16 cellular contexts compared by ENCODE assay signal in the genomic region with DNA sequence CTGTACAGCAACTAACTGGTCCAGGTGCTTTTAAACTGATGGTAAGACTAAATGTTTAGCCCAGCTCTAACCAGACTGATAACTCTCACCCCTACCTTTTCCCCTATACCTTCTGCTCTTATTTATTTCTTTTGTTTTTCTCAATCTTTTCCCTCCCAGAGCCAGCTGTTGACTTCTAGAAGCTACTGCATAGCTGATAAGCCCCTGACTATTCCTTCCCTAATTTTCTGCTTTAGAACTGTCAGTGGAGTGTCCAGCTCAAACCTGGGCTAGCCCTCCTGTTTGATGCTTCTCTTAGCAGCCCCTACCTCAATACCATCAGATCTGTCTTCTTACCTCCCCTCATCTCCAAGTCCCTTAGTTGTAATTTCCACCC. TPM values are rescaled to one million over a fixed set of nuclear protein-coding genes. Genes with fewer than 3 reads are reported as not detected.
DNase-seq lines count a peak whose midpoint lies in the region; ATAC-seq, FAIRE-seq and TF ChIP-seq lines count a peak whose summit lies in the region.
"Had no signal": no experiment of that assay in that cellular context is flagged by ENCODE, and none has a peak within 500 bp of the region (broad histone marks: within the 10 kb centered on the region; RNA-seq: fewer than 3 reads in every experiment).

No MANE protein-coding gene starts in this region.

- H3K4me3 ChIP-seq in HUES64 (ENCODE audit: low read length) = no peak overlapping the region
- no peak overlapping the region for H3K4me3 ChIP-seq in K562
- no peak overlapping the region for H3K4me3 ChIP-seq in rectal smooth muscle tissue (ENCODE audit: low read length)

- H3K9ac ChIP-seq in HUES64 (ENCODE audit: low read depth, low read length) (peak overlapping the region; percentile 55; the same call in 1 of the 2 replicates), K562 (ENCODE audit: insufficient read depth in 1 of 2, low read depth in 2 of 2, low read length in 2 of 2) (peak overlapping the region in 1 of 2 experiments; percentile 34; a peak in 1 of 4 replicates), rectal smooth muscle tissue (ENCODE audit: low read length) (no peak overlapping the region)

- no peak for TF ChIP-seq EP300 in K562 (IDR thresholded peaks at IDR 0.05; ENCODE audit: low read length)

- peak; percentile 78 for FAIRE-seq in K562 (lab: Jason Lieb, UNC)
- FAIRE-seq: bronchial epithelial cell, G401.6, kidney had no signal

- no peaks in the 10 kb centered on the region for H3K79me2 ChIP-seq in K562 (ENCODE audit: control insufficient read depth, insufficient read depth, low read length)

- H3K9me3 ChIP-seq in HUES64 (ENCODE audit: insufficient read depth, low read depth, low read length) (no peaks in the 10 kb centered on the region), K562 (replicated peaks; ENCODE audit: control insufficient read depth, insufficient read depth, low read depth, low read length) (no peaks in the 10 kb centered on the region)

- H3K27ac ChIP-seq in HUES64 (ENCODE audit: low read depth, low read length) = no peak overlapping the region
- peak overlapping the region; percentile 68 for H3K27ac ChIP-seq in K562 (ENCODE audit: extremely low read depth, low read depth, low read length)
- H3K27ac ChIP-seq in rectal smooth muscle tissue (ENCODE audit: low read depth, low read length) = peak overlapping the region; percentile 9

- H3K27me3 ChIP-seq in HUES64 (ENCODE audit: insufficient read depth, low read length) (no peaks in the 10 kb centered on the region), K562 (ENCODE audit: control insufficient read depth in 2 of 2, insufficient read depth in 2 of 2, low read length in 2 of 2) (no peaks in the 10 kb centered on the region), rectal smooth muscle tissue (ENCODE audit: control insufficient read depth, insufficient read depth, low read length) (no peaks in the 10 kb centered on the region)

- H3K27ac Mint-ChIP-seq in activated CD4-positive, alpha-beta T cell treated with anti-CD3 and anti-CD28 coated beads for 36 hours = peak overlapping the region; percentile 32

- CTCF ChIA-PET in activated CD4-positive, alpha-beta T cell treated with anti-CD3 and anti-CD28 coated beads for 36 hours (lab: Charles Lee) = interaction anchor here (0.5 to 1.1 kb wide), 5 partner anchors 19 to 421 kb away, joined by 3 to 4 read pairs (median 4); partner anchors contain the start of gene STAG1
- CTCF ChIA-PET in K562 (lab: Yijun Ruan, JAX; ENCODE audit: low intra/inter-chr PET ratio) = no interaction called here

- POLR2A ChIA-PET in activated CD4-positive, alpha-beta T cell treated with anti-CD3 and anti-CD28 coated beads for 36 hours (lab: Charles Lee) = interaction anchor here (1.4 kb wide), 1 partner anchor 23 kb away, joined by 5 read pairs; the partner anchor contains the start of gene NCK1
- POLR2A ChIA-PET in K562 (lab: Yijun Ruan, JAX) = interaction anchor here (1.3 kb wide), 1 partner anchor 8 kb away, joined by 3 read pairs; no protein-coding TSS in a partner anchor

- no peak for DNase-seq in activated CD4-positive, alpha-beta T cell treated with anti-CD3 and anti-CD28 coated beads for 36 hours
- no peak for DNase-seq in activated CD4-positive, alpha-beta T cell treated with anti-CD3 and anti-CD28 coated beads, Interleukin-2, amount 50 U/mL, for 48 hours
- DNase-seq in K562 (ENCODE audit: extremely low read depth in 1 of 4, low spot score in 3 of 4) (peak in 1 of 4 experiments; percentile 16), RPMI8226 (no peak)
- DNase-seq in stimulated activated CD4-positive, alpha-beta T cell treated with anti-CD3 and anti-CD28 coated beads, Interleukin-2, amount 100 ng/mL, for 24 hours = no peak
- DNase-seq: activated CD8-positive, alpha-beta memory T cell treated with anti-CD3 and anti-CD28 coated beads for 24 hours; activated naive CD4-positive, alpha-beta T cell; kidney; stimulated activated CD4-positive, alpha-beta T cell treated with anti-CD3 and anti-CD28 coated beads, Interleukin-4, amount 100 ng/mL, for 4 hours; trophoblast cell had no signal

- no peaks in the 10 kb centered on the region for H3K9me1 ChIP-seq in K562 (ENCODE audit: control insufficient read depth, insufficient read depth, low read length)

- intact Hi-C loops in activated CD4-positive, alpha-beta T cell treated with anti-CD3 and anti-CD28 coated beads for 36 hours (cut with DNase I, micrococcal nuclease) = no loop called here
- intact Hi-C loops in K562 (cut with micrococcal nuclease) = no loop called here

- no peak for TF ChIP-seq RAD21 in K562 (CRISPR knock-in tag; conservative IDR thresholded peaks at IDR 0.05 in 1 of 2, IDR thresholded peaks at IDR 0.05 in 1 of 2)

- no TSS peak for BruUV-seq in K562 (replicated peaks; lab: Mats Ljungman, UMichigan)

- peaks cover 17% of the 10 kb centered on the region for H3K4me1 ChIP-seq in HUES64 (ENCODE audit: insufficient read depth, low read length)
- H3K4me1 ChIP-seq in K562 (replicated peaks in 1 of 2; ENCODE audit: control insufficient read depth in 2 of 2, insufficient read depth in 2 of 2, low read length in 2 of 2) = peaks cover 0 to 25% of the 10 kb centered on the region in 2 experiments
- H3K4me1 ChIP-seq in rectal smooth muscle tissue (ENCODE audit: control insufficient read depth, insufficient read depth, low read length) = peaks cover 17% of the 10 kb centered on the region

- peaks cover 19% of the 10 kb centered on the region for H3K36me3 Mint-ChIP-seq in activated CD4-positive, alpha-beta T cell treated with anti-CD3 and anti-CD28 coated beads for 36 hours (ENCODE audit: low read depth)

- H4K20me1 ChIP-seq in K562 (replicated peaks; ENCODE audit: control insufficient read depth, insufficient read depth, low read length) = no peaks in the 10 kb centered on the region

- in situ Hi-C loops in K562 (cut with MboI) = no loop called here

- no peak overlapping the region for H3K4me3 Mint-ChIP-seq in activated CD4-positive, alpha-beta T cell treated with anti-CD3 and anti-CD28 coated beads for 36 hours

- no peak for TF ChIP-seq CTCF in K562 (IDR thresholded peaks at IDR 0.05 in 2 of 3, conservative IDR thresholded peaks at IDR 0.05 in 1 of 3; ENCODE audit: insufficient read depth in 2 of 3, low read depth in 1 of 3, low read length in 3 of 3)

- no peak for TF ChIP-seq POLR2A in K562 (conservative IDR thresholded peaks at IDR 0.05)

- H3K36me3 ChIP-seq in HUES64 (ENCODE audit: insufficient read depth, low read length) = peaks cover 21% of the 10 kb centered on the region
- H3K36me3 ChIP-seq in K562 (ENCODE audit: control insufficient read depth, insufficient read depth, low read length) = peaks cover 16% of the 10 kb centered on the region; the same call in 1 of the 3 replicates
- peaks cover 2% of the 10 kb centered on the region for H3K36me3 ChIP-seq in rectal smooth muscle tissue (ENCODE audit: control insufficient read depth, insufficient read depth, low read length)

- no peak overlapping the region for H3K4me2 ChIP-seq in K562 (ENCODE audit: insufficient read depth, low read length)

- H3K27me3 Mint-ChIP-seq in activated CD4-positive, alpha-beta T cell treated with anti-CD3 and anti-CD28 coated beads for 36 hours = no peaks in the 10 kb centered on the region

- no peak for ATAC-seq in activated CD4-positive, alpha-beta T cell treated with anti-CD3 and anti-CD28 coated beads for 36 hours
- ATAC-seq in K562 (peak; percentile 70), GM19023 (IDR thresholded peaks at IDR 0.05; ENCODE audit: unreplicated experiment) (no peak)
- ATAC-seq: HCT116 had no signal

- H2AFZ ChIP-seq in K562 (ENCODE audit: low read depth, low read length) = no peak overlapping the region

- no peaks in the 10 kb centered on the region for H3K9me3 Mint-ChIP-seq in activated CD4-positive, alpha-beta T cell treated with anti-CD3 and anti-CD28 coated beads for 36 hours (ENCODE audit: low read depth)

- H3K4me1 Mint-ChIP-seq in activated CD4-positive, alpha-beta T cell treated with anti-CD3 and anti-CD28 coated beads for 36 hours = peaks cover 16% of the 10 kb centered on the region

RNA-seq across cellular contexts. Expression of gene SLC35G2, which starts 20.6 kb away (rescaled TPM):
- total RNA-seq in activated CD4-positive, alpha-beta T cell treated with anti-CD3 and anti-CD28 coated beads for 36 hours = 1 to 10 TPM; 1.7 to 2.0 TPM
- 2.4 TPM for polyA plus RNA-seq in HUES64 (2013, experiment 1 of 2)
- 2.6 TPM for polyA plus RNA-seq in HUES64 (2013, experiment 2 of 2)
- total RNA-seq in K562 (2011; cell fraction: chromatin; rRNA removed; ENCODE audit: low replicate concordance) = 7.0 and 14.8 TPM in 2 replicates
- 5.0 and 6.0 TPM in 2 replicates for total RNA-seq in K562 (2011; cell fraction: nucleolus; rRNA removed)
- 9.5 and 10.6 TPM in 2 replicates for total RNA-seq in K562 (2011; cell fraction: nucleoplasm; rRNA removed)
- total RNA-seq in K562 (2014; rRNA removed) = 2.1 and 3.6 TPM in 2 replicates
- total RNA-seq in K562 (2014; rRNA removed; fragmentation: Illumina TruSeq; extraction: Trizol) = 3.2 and 4.3 TPM in 2 replicates
- 2.8 and 3.8 TPM in 2 replicates for total RNA-seq in K562 (2015; rRNA removed; fragmentation: Illumina TruSeq; extraction: Trizol)
- 2.1 and 3.1 TPM in 2 replicates for total RNA-seq in K562 (2021)
- polyA plus RNA-seq in K562 (2011; rRNA removed) = 4.5 and 5.9 TPM in 2 replicates
- polyA plus RNA-seq in K562 (2011; cell fraction: cytosol; rRNA removed) = 1.5 and 3.7 TPM in 2 replicates
- 4.5 and 5.1 TPM in 2 replicates for polyA plus RNA-seq in K562 (2011; cell fraction: nucleus; rRNA removed)
- polyA plus RNA-seq in K562 (2012) = 2.3 and 2.6 TPM in 2 replicates
- polyA plus RNA-seq in K562 (2014; fragmentation: Illumina TruSeq; extraction: Trizol) = 2.6 and 3.0 TPM in 2 replicates
- 1 to 10 TPM; 2.8 to 3.1 TPM for polyA plus RNA-seq in K562 (2014; fragmentation: Nextera tagmentation; extraction: Ambion mirVana)
- 2.7 and 3.3 TPM in 2 replicates for polyA plus RNA-seq in K562 (2014; rRNA removed)
- polyA minus RNA-seq in K562 (2011; rRNA and poly(A)+ RNA removed) = 3.9 and 5.0 TPM in 2 replicates
- 0.91 and 2.0 TPM in 2 replicates for polyA minus RNA-seq in K562 (2011; cell fraction: cytosol; rRNA and poly(A)+ RNA removed)
- 3.2 and 3.5 TPM in 2 replicates for polyA minus RNA-seq in K562 (2011; cell fraction: nucleus; rRNA and poly(A)+ RNA removed)

RNA-seq across cellular contexts. Expression of gene NCK1, which starts 22.5 kb away (rescaled TPM):
- 10 to 100 TPM; 30.4 to 31.9 TPM for total RNA-seq in activated CD4-positive, alpha-beta T cell treated with anti-CD3 and anti-CD28 coated beads for 36 hours
- polyA plus RNA-seq in HUES64 (2013, experiment 1 of 2) = 21.6 TPM
- 24.0 TPM for polyA plus RNA-seq in HUES64 (2013, experiment 2 of 2)
- 18.7 and 56.8 TPM in 2 replicates for total RNA-seq in K562 (2011; cell fraction: chromatin; rRNA removed; ENCODE audit: low replicate concordance)
- 11.3 and 15.9 TPM in 2 replicates for total RNA-seq in K562 (2011; cell fraction: nucleolus; rRNA removed)
- 30.7 and 64.5 TPM in 2 replicates for total RNA-seq in K562 (2011; cell fraction: nucleoplasm; rRNA removed)
- total RNA-seq in K562 (2014; rRNA removed) (14.9 and 23.2 TPM in 2 replicates), K562 (2014; rRNA removed; fragmentation: Illumina TruSeq; extraction: Trizol) (24.4 and 25.0 TPM in 2 replicates), K562 (2015; rRNA removed; fragmentation: Illumina TruSeq; extraction: Trizol) (23.2 and 27.1 TPM in 2 replicates), K562 (2021) (22.6 and 23.2 TPM in 2 replicates)
- polyA plus RNA-seq in K562 (2011; rRNA removed) (22.9 and 30.5 TPM in 2 replicates), K562 (2014; fragmentation: Illumina TruSeq; extraction: Trizol) (26.4 and 30.0 TPM in 2 replicates), K562 (2014; fragmentation: Nextera tagmentation; extraction: Ambion mirVana) (10 to 100 TPM; 17.3 to 24.4 TPM), K562 (2014; rRNA removed) (22.2 and 25.7 TPM in 2 replicates)
- polyA plus RNA-seq in K562 (2011; cell fraction: cytosol; rRNA removed) = 4.0 and 8.7 TPM in 2 replicates
- polyA plus RNA-seq in K562 (2011; cell fraction: nucleus; rRNA removed) = 6.3 and 11.6 TPM in 2 replicates
- polyA plus RNA-seq in K562 (2012) = 17.4 and 19.4 TPM in 2 replicates
- polyA minus RNA-seq in K562 (2011; rRNA and poly(A)+ RNA removed) = 46.4 and 62.6 TPM in 2 replicates
- polyA minus RNA-seq in K562 (2011; cell fraction: cytosol; rRNA and poly(A)+ RNA removed) = 13.9 and 16.8 TPM in 2 replicates
- 18.2 and 29.5 TPM in 2 replicates for polyA minus RNA-seq in K562 (2011; cell fraction: nucleus; rRNA and poly(A)+ RNA removed)
